In genomic region chr6:157514659-157515496, GRCh38 we compare ENCODE assay signal across 9 cellular contexts.
DNase-seq lines count a peak whose midpoint lies in the region; ATAC-seq, FAIRE-seq and TF ChIP-seq lines count a peak whose summit lies in the region.
"Had no signal": no experiment of that assay in that cellular context is flagged by ENCODE, and none has a peak within 500 bp of the region (broad histone marks: within the 10 kb centered on the region; RNA-seq: fewer than 3 reads in every experiment).

No MANE protein-coding gene starts in this region.

- H3K27ac ChIP-seq in gastrocnemius medialis = peak overlapping the region; percentile 72 to 83 (median 76)

- H3K4me3 ChIP-seq in gastrocnemius medialis = no peak overlapping the region

- no peak for TF ChIP-seq POLR2A in gastrocnemius medialis (IDR thresholded peaks at IDR 0.05)

- H3K27me3 ChIP-seq in gastrocnemius medialis = no peaks in the 10 kb centered on the region

- in situ Hi-C loops in gastrocnemius medialis (cut with MboI; ENCODE audit: low sequenced_read_pairs in 4 of 4) = no loop called here

- H3K9me3 ChIP-seq in gastrocnemius medialis = no peaks in the 10 kb centered on the region

- peaks cover 16 to 24% of the 10 kb centered on the region in 2 donors for H3K4me1 ChIP-seq in gastrocnemius medialis

- FAIRE-seq in RCC 7860 (lab: Jason Lieb, UNC) = peak; percentile 89

- intact Hi-C loops in gastrocnemius medialis (cut with DNase I; ENCODE audit: low total_unique reads) = loop anchor here (5.0 kb wide), 1 partner anchor 133 kb away; the partner anchor contains the start of gene ZDHHC14

- ATAC-seq in gastrocnemius medialis (peak; percentile 97 to 98), HG03342 (IDR thresholded peaks at IDR 0.05; ENCODE audit: unreplicated experiment) (no peak)

- no peak for TF ChIP-seq CTCF in gastrocnemius medialis (IDR thresholded peaks at IDR 0.05 in 4 of 5, conservative IDR thresholded peaks at IDR 0.05 in 1 of 5)

- no peaks in the 10 kb centered on the region for H3K36me3 ChIP-seq in gastrocnemius medialis

- peak; percentile 53 for DNase-seq in H4 (ENCODE audit: low spot score)
- DNase-seq in RCC 7860 (ENCODE audit: low spot score) = peak; percentile 85
- peak; percentile 48 for DNase-seq in fibroblast of gingiva (ENCODE audit: low read depth)
- peak; percentile 64 to 74 for DNase-seq in gastrocnemius medialis
- no peak for DNase-seq in midbrain (lab: John Stamatoyannopoulos, UW)
- DNase-seq in SHP77 (lab: John Stamatoyannopoulos, UW) = no peak
- DNase-seq: hypothalamus, NCI-H1105 treated with DMSO at 0.1 percent for 48 hours had no signal

Comparison
In these comparisons a context has a peak if more than half of its experiments do, and no peak if none do; other contexts are left out.
1. DNase-seq: peak in H4 (single experiment), RCC 7860 (single experiment), fibroblast of gingiva (single experiment) and gastrocnemius medialis (2 of 2); none in midbrain (single experiment) and SHP77 (0 of 2).